1 cellular context compared by ENCODE assay signal in the genomic region with DNA sequence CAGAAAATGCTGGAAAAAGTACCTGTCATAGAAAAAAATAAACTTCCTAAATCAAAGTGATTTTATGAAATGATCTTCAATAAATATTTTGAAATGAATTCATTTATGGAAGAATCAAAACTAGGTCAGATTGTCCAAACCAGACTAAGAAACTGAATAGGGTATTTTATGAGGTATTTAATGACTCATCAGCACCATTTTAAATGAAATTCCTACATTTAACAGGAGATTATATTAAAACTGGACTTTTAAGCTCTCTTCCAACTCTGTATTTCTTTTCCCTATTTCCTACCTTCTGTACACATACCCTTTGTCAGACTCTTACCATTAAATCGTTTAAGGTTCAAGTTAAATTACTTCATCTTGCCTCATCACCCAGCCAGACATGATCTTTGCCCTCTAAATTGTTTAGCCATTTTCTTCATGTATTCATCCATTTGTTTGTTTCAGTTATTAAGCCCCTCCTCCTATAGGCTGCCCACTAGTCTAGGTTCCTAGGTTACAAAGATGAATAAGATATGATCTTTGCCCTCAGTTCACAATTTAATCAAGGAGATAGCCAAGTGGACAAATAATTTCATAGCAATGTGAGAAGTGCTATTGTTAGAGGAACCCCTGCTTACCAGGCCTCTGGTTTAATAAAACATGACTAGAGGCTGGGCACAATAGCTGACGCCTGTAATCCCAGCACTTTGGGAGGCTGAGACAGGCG.
TF ChIP-seq lines count a peak whose summit lies in the region.

No MANE protein-coding gene starts in this region.

TF ChIP-seq in IMR-90, 13 proteins besides CTCF, POLR2A, EP300 and RAD21:
- TF ChIP-seq MAFK (IDR thresholded peaks at IDR 0.05; ENCODE audit: low read depth, low read length) (no peak), CHD1 (IDR thresholded peaks at IDR 0.05; ENCODE audit: low read depth, low read length) (no peak), USF2 (IDR thresholded peaks at IDR 0.05; ENCODE audit: low read depth, low read length) (no peak), FOS (IDR thresholded peaks at IDR 0.05; ENCODE audit: low read depth, low read length) (no peak), NFE2L2 (IDR thresholded peaks at IDR 0.05; ENCODE audit: low read depth, low read length) (no peak), BHLHE40 (IDR thresholded peaks at IDR 0.05; ENCODE audit: low read depth, low read length) (no peak), RFX5 (IDR thresholded peaks at IDR 0.05; ENCODE audit: low read depth, low read length) (no peak), SMC3 (IDR thresholded peaks at IDR 0.05; ENCODE audit: low read depth, low read length) (no peak), MAZ (IDR thresholded peaks at IDR 0.05; ENCODE audit: borderline replicate concordance, low read depth, low read length) (no peak), MXI1 (IDR thresholded peaks at IDR 0.05; ENCODE audit: borderline replicate concordance, low read depth, low read length) (no peak), RCOR1 (IDR thresholded peaks at IDR 0.05; ENCODE audit: insufficient replicate concordance, low read length) (no peak)
- TF ChIP-seq, protein P1, sequence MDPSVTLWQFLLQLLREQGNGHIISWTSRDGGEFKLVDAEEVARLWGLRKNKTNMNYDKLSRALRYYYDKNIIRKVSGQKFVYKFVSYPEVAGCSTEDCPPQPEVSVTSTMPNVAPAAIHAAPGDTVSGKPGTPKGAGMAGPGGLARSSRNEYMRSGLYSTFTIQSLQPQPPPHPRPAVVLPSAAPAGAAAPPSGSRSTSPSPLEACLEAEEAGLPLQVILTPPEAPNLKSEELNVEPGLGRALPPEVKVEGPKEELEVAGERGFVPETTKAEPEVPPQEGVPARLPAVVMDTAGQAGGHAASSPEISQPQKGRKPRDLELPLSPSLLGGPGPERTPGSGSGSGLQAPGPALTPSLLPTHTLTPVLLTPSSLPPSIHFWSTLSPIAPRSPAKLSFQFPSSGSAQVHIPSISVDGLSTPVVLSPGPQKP (IDR thresholded peaks at IDR 0.05; ENCODE audit: borderline replicate concordance, low read depth, low read length): no peak
TF ChIP-seq in IMR-90: peak in this region for 0.
